ENCODE assay signal across 21 cellular contexts in genomic region chr12:108205864-108206263, GRCh38.
"Had no signal": no experiment of that assay in that cellular context is flagged by ENCODE, and none has a peak within 500 bp of the region (broad histone marks: within the 10 kb centered on the region; RNA-seq: fewer than 3 reads in every experiment).

No MANE protein-coding gene starts in this region.

- H3K27me3 ChIP-seq: MG63, SJSA1 had no signal

- DNase-seq: IMR-90, Karpas-422, KG1, MG63, NCI-H1092, NCI-H1105 treated with DMSO at 0.1 percent for 48 hours, NCI-H1417 treated with DMSO at 0.1 percent for 48 hours, NCI-H146, NCI-H1694 treated with DMSO at 0.1 percent for 48 hours, NCI-H1930, NCI-H2081, NCI-H2107, NCI-H345, NCI-H446 treated with DMSO at 0.1 percent for 48 hours, NCI-H510A treated with DMSO at 0.1 percent for 48 hours, NCI-H526, Right ventricle myocardium superior, RPMI8226, SIG-M5 had no signal

- H3K36me3 ChIP-seq: MG63, SJSA1 had no signal

- H3K9me3 ChIP-seq: MG63, SJSA1 had no signal

- H3K4me1 ChIP-seq: SJSA1 had no signal

- H3K4me3 ChIP-seq: MG63, SJSA1, SK-N-MC had no signal

- H3K27ac ChIP-seq: SJSA1, SK-N-MC had no signal
